In genomic region chr10:117496031-117496430, GRCh38 we compare ENCODE assay signal across 15 cellular contexts. TPM values are rescaled to one million over a fixed set of nuclear protein-coding genes. Genes with fewer than 3 reads are reported as not detected.
"Had no signal": no experiment of that assay in that cellular context is flagged by ENCODE, and none has a peak within 500 bp of the region (broad histone marks: within the 10 kb centered on the region; RNA-seq: fewer than 3 reads in every experiment).

No MANE protein-coding gene starts in this region.

- H3K4me1 Mint-ChIP-seq: activated CD4-positive, alpha-beta memory T cell treated with anti-CD3 and anti-CD28 coated beads, Interleukin-2, amount 10 ng/mL, durations not matched to agents 7 days and 5 days; activated naive CD4-positive, alpha-beta T cell treated with anti-CD3 and anti-CD28 coated beads, Interleukin-2, amount 10 ng/mL, durations not matched to agents 7 days and 5 days had no signal

- DNase-seq: NCI-H524 treated with DMSO at 0.1 percent for 48 hours had no signal

- H3K36me3 Mint-ChIP-seq: activated CD8-positive, alpha-beta memory T cell treated with anti-CD3 and anti-CD28 coated beads, Interleukin-2, amount 10 ng/mL, durations not matched to agents 7 days and 5 days; activated naive CD4-positive, alpha-beta T cell treated with anti-CD3 and anti-CD28 coated beads, Interleukin-2, amount 10 ng/mL, durations not matched to agents 7 days and 5 days; activated naive CD8-positive, alpha-beta T cell had no signal

- H3K27me3 ChIP-seq: brain microvascular endothelial cell had no signal

- H3K4me3 ChIP-seq: PC-9 had no signal

- H3K36me3 ChIP-seq: brain microvascular endothelial cell had no signal

- H3K27ac Mint-ChIP-seq: activated CD4-positive, alpha-beta memory T cell treated with anti-CD3 and anti-CD28 coated beads, Interleukin-2, amount 10 ng/mL, durations not matched to agents 7 days and 5 days; activated CD8-positive, alpha-beta memory T cell treated with anti-CD3 and anti-CD28 coated beads, Interleukin-2, amount 10 ng/mL, durations not matched to agents 7 days and 5 days; activated naive CD4-positive, alpha-beta T cell treated with anti-CD3 and anti-CD28 coated beads, Interleukin-2, amount 10 ng/mL, durations not matched to agents 7 days and 5 days; activated naive CD8-positive, alpha-beta T cell; activated naive CD8-positive, alpha-beta T cell treated with anti-CD3 and anti-CD28 coated beads, Interleukin-2, amount 50 U/mL, for 24 hours had no signal

- H3K27ac ChIP-seq: brain microvascular endothelial cell, PC-9, RWPE1, VCaP had no signal

- H3K9me3 Mint-ChIP-seq: activated CD4-positive, alpha-beta memory T cell treated with anti-CD3 and anti-CD28 coated beads, Interleukin-2, amount 10 ng/mL, durations not matched to agents 7 days and 5 days; activated naive CD4-positive, alpha-beta T cell treated with anti-CD3 and anti-CD28 coated beads, Interleukin-2, amount 10 ng/mL, durations not matched to agents 7 days and 5 days; activated naive CD8-positive, alpha-beta T cell treated with anti-CD3 and anti-CD28 coated beads, Interleukin-2, amount 50 U/mL, for 24 hours had no signal

- H3K4me3 Mint-ChIP-seq: activated CD4-positive, alpha-beta memory T cell treated with anti-CD3 and anti-CD28 coated beads, Interleukin-2, amount 10 ng/mL, durations not matched to agents 7 days and 5 days; activated CD8-positive, alpha-beta memory T cell treated with anti-CD3 and anti-CD28 coated beads, Interleukin-2, amount 10 ng/mL, durations not matched to agents 7 days and 5 days; activated naive CD4-positive, alpha-beta T cell treated with anti-CD3 and anti-CD28 coated beads, Interleukin-2, amount 10 ng/mL, durations not matched to agents 7 days and 5 days; activated naive CD8-positive, alpha-beta T cell; activated naive CD8-positive, alpha-beta T cell treated with anti-CD3 and anti-CD28 coated beads, Interleukin-2, amount 50 U/mL, for 24 hours had no signal

RNA-seq across cellular contexts. Expression of gene EMX2, which starts 46.5 kb away (rescaled TPM):
- total RNA-seq: activated CD4-positive, alpha-beta memory T cell treated with anti-CD3 and anti-CD28 coated beads, Interleukin-2, amount 10 ng/mL, durations not matched to agents 7 days and 5 days; activated CD8-positive, alpha-beta memory T cell treated with anti-CD3 and anti-CD28 coated beads, Interleukin-2, amount 10 ng/mL, durations not matched to agents 7 days and 5 days; chondrocyte; MCF 10A; NCI-H460; OCI-LY7; PC-9; Right ventricle myocardium inferior had no signal
